In genomic region chr11:61827573-61828378, GRCh38 we compare ENCODE assay signal across 8 cellular contexts. TPM values are rescaled to one million over a fixed set of nuclear protein-coding genes. Genes with fewer than 3 reads are reported as not detected.
DNase-seq lines count a peak whose midpoint lies in the region; ATAC-seq, FAIRE-seq and TF ChIP-seq lines count a peak whose summit lies in the region.

TSS of gene FADS2 (plus strand) at chr11:61828300. CDS start at chr11:61828391, 91 bp downstream.

- peak within 1 kb of the TSS; percentile 97 for H3K9ac ChIP-seq in Karpas-422 (ENCODE audit: low read length)
- peak within 1 kb of the TSS; percentile 81 for H3K9ac ChIP-seq in neural progenitor cell

- H3K4me3 Mint-ChIP-seq in neural progenitor cell, result peak within 1 kb of the TSS; percentile 92

- H3K27ac Mint-ChIP-seq in neural progenitor cell, result peak within 1 kb of the TSS; percentile 98

- FAIRE-seq in frontal cortex (lab: Jason Lieb, UNC), result no peak

- H3K27me3 ChIP-seq in Karpas-422 (ENCODE audit: low read length) (no peaks in the 10 kb centered on the region), neural progenitor cell (no peaks in the 10 kb centered on the region)

- no peak within 1 kb of the TSS for H2AFZ ChIP-seq in Karpas-422 (ENCODE audit: low read length)
- peak within 1 kb of the TSS; percentile 91 for H2AFZ ChIP-seq in neural progenitor cell (replicated peaks)

- H3K4me3 ChIP-seq in Karpas-422 (ENCODE audit: low read length) (peak within 1 kb of the TSS; percentile 75), neural progenitor cell (peak within 1 kb of the TSS; percentile 98)

- DNase-seq in DMS79 (lab: John Stamatoyannopoulos, UW) (peak; percentile 96), Karpas-422 (peak; percentile 94), RWPE1 (ENCODE audit: low spot score) (peak; percentile 51), frontal cortex (ENCODE audit: low spot score in 2 of 2) (peak; percentile 86 to 87), neural progenitor cell (ENCODE audit: low spot score) (peak; percentile 94), superior temporal gyrus (ENCODE audit: extremely low spot score) (peak; percentile 87)
- peak; percentile 58 for DNase-seq in activated naive CD4-positive, alpha-beta T cell treated with Interleukin-2 at 50 U/mL for 16 hours

- peaks cover 51% of the 10 kb centered on the region for H3F3A ChIP-seq in neural progenitor cell (ENCODE audit: low read depth)

- H3K4me1 Mint-ChIP-seq in neural progenitor cell, result peaks cover 47% of the 10 kb centered on the region

- POLR2A ChIA-PET in RWPE1 (lab: Yijun Ruan, JAX; ENCODE audit: low non-redundant PET), result no interaction called here

- no peaks in the 10 kb centered on the region; the same call in 1 of the 2 replicates for H4K20me1 ChIP-seq in Karpas-422 (ENCODE audit: insufficient read depth, low read depth, low read length)
- peaks cover 39% of the 10 kb centered on the region for H4K20me1 ChIP-seq in neural progenitor cell (ENCODE audit: low read depth)

- peak; percentile 68 for ATAC-seq in GM21723 (IDR thresholded peaks at IDR 0.05; ENCODE audit: unreplicated experiment)

- no peaks in the 10 kb centered on the region for H3K36me3 ChIP-seq in Karpas-422 (ENCODE audit: insufficient read depth, low read length)
- H3K36me3 ChIP-seq in neural progenitor cell, result no peaks in the 10 kb centered on the region

- no peak for TF ChIP-seq CTCF in RWPE1 (conservative IDR thresholded peaks at IDR 0.05; ENCODE audit: low read depth)
- no peak for TF ChIP-seq CTCF in neural progenitor cell (IDR thresholded peaks at IDR 0.05)

- H3K9me3 Mint-ChIP-seq in neural progenitor cell, result no peaks in the 10 kb centered on the region

- no peaks in the 10 kb centered on the region for H3K9me2 ChIP-seq in Karpas-422 (replicated peaks; ENCODE audit: insufficient read depth, low read length)

- CTCF ChIA-PET in RWPE1 (lab: Yijun Ruan, JAX), result interaction anchor here (0.7 kb wide), 1 partner anchor 144 kb away, joined by 3 read pairs; no protein-coding TSS in a partner anchor

- peaks cover 19% of the 10 kb centered on the region for H3K36me3 Mint-ChIP-seq in neural progenitor cell

- peaks cover 3% of the 10 kb centered on the region for H3K27me3 Mint-ChIP-seq in neural progenitor cell (ENCODE audit: insufficient read depth, low read depth)

- H3K27ac ChIP-seq in Karpas-422 (ENCODE audit: low read length) (peak within 1 kb of the TSS; percentile 97), RWPE1 (peak within 1 kb of the TSS; percentile 91), neural progenitor cell (peak within 1 kb of the TSS; percentile 95)

- H3K9me3 ChIP-seq in Karpas-422 (ENCODE audit: low read length), result no peaks in the 10 kb centered on the region
- H3K9me3 ChIP-seq in neural progenitor cell (ENCODE audit: low read depth), result no peaks in the 10 kb centered on the region

- H3K79me2 ChIP-seq in Karpas-422 (ENCODE audit: low read length) (peaks cover 32% of the 10 kb centered on the region), neural progenitor cell (ENCODE audit: low read depth) (peaks cover 56% of the 10 kb centered on the region)

- H3K4me1 ChIP-seq in Karpas-422 (ENCODE audit: low read length) (peaks cover 43% of the 10 kb centered on the region), neural progenitor cell (peaks cover 36% of the 10 kb centered on the region)

- peak within 1 kb of the TSS; percentile 80 for H3K4me2 ChIP-seq in Karpas-422 (ENCODE audit: low read depth, low read length, poor library complexity, severe bottlenecking)
- H3K4me2 ChIP-seq in neural progenitor cell, result peak within 1 kb of the TSS; percentile 95

RNA-seq across cellular contexts. Expression of gene FADS2, which starts in this region (rescaled TPM):
- total RNA-seq in Karpas-422 (2014; rRNA removed; shearing (Covaris generic); ENCODE audit: low replicate concordance), result 74.0 and 75.7 TPM in 2 replicates
- total RNA-seq in frontal cortex, result 121 TPM
- 233 and 407 TPM in 2 replicates for total RNA-seq in neural progenitor cell (ENCODE audit: low replicate concordance)

Comparison
In these comparisons a context has a peak if more than half of its experiments do, and no peak if none do; other contexts are left out.
1. Peak in every context shown above with its lines: DNase-seq, ATAC-seq, H3K4me3 ChIP-seq and H3K27ac ChIP-seq.